In genomic region chr5:172868924-172869565, GRCh38 we compare ENCODE assay signal across 9 cellular contexts. TPM values are rescaled to one million over a fixed set of nuclear protein-coding genes. Genes with fewer than 3 reads are reported as not detected.
DNase-seq lines count a peak whose midpoint lies in the region; ATAC-seq, FAIRE-seq and TF ChIP-seq lines count a peak whose summit lies in the region.
"Had no signal": no experiment of that assay in that cellular context is flagged by ENCODE, and none has a peak within 500 bp of the region (broad histone marks: within the 10 kb centered on the region; RNA-seq: fewer than 3 reads in every experiment).

No MANE protein-coding gene starts in this region.

- peaks cover 15% of the 10 kb centered on the region for H3K4me1 Mint-ChIP-seq in CD4-positive, alpha-beta T cell (ENCODE audit: low read depth)

- H3K27ac ChIP-seq in ascending aorta: peak overlapping the region; percentile 99
- H3K27ac ChIP-seq in hepatocyte: peak overlapping the region; percentile 61
- peak overlapping the region; percentile 9 to 93 for H3K27ac ChIP-seq in small intestine (ENCODE audit: low read depth in 1 of 2, low read length in 1 of 2)
- H3K27ac ChIP-seq in CD4-positive, alpha-beta T cell (ENCODE audit: low read depth, low read length): no peak overlapping the region

- H4K20me1 ChIP-seq in hepatocyte (ENCODE audit: insufficient read depth, poor library complexity, severe bottlenecking): peaks cover 3% of the 10 kb centered on the region

- ATAC-seq in HG03432 (IDR thresholded peaks at IDR 0.05; ENCODE audit: unreplicated experiment): no peak
- no peak for ATAC-seq in CD4-positive, alpha-beta T cell (ENCODE audit: poor library complexity)

- peak overlapping the region; percentile 12 to 34 for H3K4me3 ChIP-seq in ascending aorta
- no peak overlapping the region for H3K4me3 ChIP-seq in hepatocyte
- H3K4me3 ChIP-seq in small intestine (ENCODE audit: low read depth in 1 of 2, low read length in 2 of 2): no peak overlapping the region

- H3K9me3 ChIP-seq in ascending aorta (no peaks in the 10 kb centered on the region), hepatocyte (ENCODE audit: low read depth) (no peaks in the 10 kb centered on the region), small intestine (ENCODE audit: control insufficient read depth, low read depth) (no peaks in the 10 kb centered on the region)
- H3K9me3 ChIP-seq in CD4-positive, alpha-beta T cell (ENCODE audit: control insufficient read depth, low read length): no peaks in the 10 kb centered on the region

- H2AFZ ChIP-seq in hepatocyte: no peak overlapping the region

- H3K36me3 ChIP-seq in ascending aorta: no peaks in the 10 kb centered on the region
- no peaks in the 10 kb centered on the region for H3K36me3 ChIP-seq in hepatocyte (replicated peaks; ENCODE audit: insufficient read depth, low read depth)
- H3K36me3 ChIP-seq in small intestine (ENCODE audit: control insufficient read depth in 2 of 2, insufficient read depth in 2 of 2, low read length in 2 of 2): no peaks in the 10 kb centered on the region

- POLR2A ChIA-PET in CD4-positive, alpha-beta T cell (lab: Charles Lee): interaction anchor here (0.6 kb wide), 1 partner anchor 96 kb away, joined by 3 read pairs; no protein-coding TSS in a partner anchor

- no peak overlapping the region for H3K27ac Mint-ChIP-seq in CD4-positive, alpha-beta T cell

- no peaks in the 10 kb centered on the region for H3K27me3 Mint-ChIP-seq in CD4-positive, alpha-beta T cell

- TF ChIP-seq CTCF in ascending aorta (IDR thresholded peaks at IDR 0.05): peak; percentile 44 to 56 (median 56)
- TF ChIP-seq CTCF in hepatocyte (IDR thresholded peaks at IDR 0.05; ENCODE audit: poor library complexity): no peak
- no peak for TF ChIP-seq CTCF in CD4-positive, alpha-beta T cell (IDR thresholded peaks at IDR 0.05)

- intact Hi-C loops in ascending aorta (cut with DNase I): loop anchor here (1.0 to 2.0 kb wide), 4 partner anchors 36 to 153 kb away; no protein-coding TSS in a partner anchor
- intact Hi-C loops in CD4-positive, alpha-beta T cell (cut with DNase I, micrococcal nuclease): no loop called here

- FAIRE-seq in small intestine (lab: Jason Lieb, UNC): no peak

- peaks cover 53% of the 10 kb centered on the region for H3K79me2 ChIP-seq in hepatocyte

- H3K4me3 Mint-ChIP-seq in CD4-positive, alpha-beta T cell: no peak overlapping the region

- WGBS in hepatocyte (ENCODE audit: low lambda C conversion rate, missing lambda C conversion rate): 80% methylated on average over 10 of the region's 10 CpGs
- 58 to 77% (median 75%) methylated on average over 10 of the region's 10 CpGs for WGBS in small intestine, 3 donors

- no peaks in the 10 kb centered on the region for H3K9me3 Mint-ChIP-seq in CD4-positive, alpha-beta T cell

- H3K36me3 Mint-ChIP-seq in CD4-positive, alpha-beta T cell (ENCODE audit: low read depth): no peaks in the 10 kb centered on the region

- no peaks in the 10 kb centered on the region for H3K27me3 ChIP-seq in ascending aorta
- no peaks in the 10 kb centered on the region for H3K27me3 ChIP-seq in hepatocyte
- no peaks in the 10 kb centered on the region for H3K27me3 ChIP-seq in small intestine (ENCODE audit: control insufficient read depth in 2 of 2, insufficient read depth in 2 of 2, low read length in 2 of 2)
- H3K27me3 ChIP-seq in CD4-positive, alpha-beta T cell (ENCODE audit: control insufficient read depth, insufficient read depth, low read length): no peaks in the 10 kb centered on the region

- DNase-seq in GM04503 (ENCODE audit: low read depth) (peak; percentile 87), ascending aorta (ENCODE audit: low spot score in 2 of 2) (peak; percentile 83 to 98), hepatocyte (ENCODE audit: low spot score) (no peak), small intestine (no peak), NCI-H1694 treated with DMSO at 0.1 percent for 48 hours (lab: John Stamatoyannopoulos, UW) (no peak), SKM-1 treated with dmso at 0.1 percent for 144 hours (lab: John Stamatoyannopoulos, UW; ENCODE audit: unreplicated experiment) (no peak)
- DNase-seq in CD4-positive, alpha-beta T cell: no peak
- DNase-seq: activated gamma-delta T cell had no signal

- H3K4me1 ChIP-seq in ascending aorta: peaks cover 47 to 80% of the 10 kb centered on the region in 2 donors
- peaks cover 20% of the 10 kb centered on the region for H3K4me1 ChIP-seq in hepatocyte (ENCODE audit: insufficient read depth)
- peaks cover 0 to 10% of the 10 kb centered on the region in 2 donors for H3K4me1 ChIP-seq in small intestine (ENCODE audit: control insufficient read depth in 2 of 2, insufficient read depth in 1 of 2, low read depth in 1 of 2, low read length in 1 of 2)

- no peak overlapping the region for H3K4me2 ChIP-seq in hepatocyte

- CTCF ChIA-PET in CD4-positive, alpha-beta T cell (lab: Charles Lee): no interaction called here

- no peaks in the 10 kb centered on the region for H3K9me2 ChIP-seq in hepatocyte (replicated peaks; ENCODE audit: insufficient read depth)

RNA-seq across cellular contexts. Expression of gene ERGIC1, which starts 35.0 kb away (rescaled TPM):
- total RNA-seq in ascending aorta: 184 TPM
- 105 and 107 TPM in 2 replicates for total RNA-seq in hepatocyte
- 30.1 and 39.1 TPM in 2 replicates for polyA plus RNA-seq in hepatocyte
- 100 to 1,000 TPM in 1 of 3 donors, 10 to 100 TPM in 2; 58.1 to 127 (median 64.2) TPM for polyA plus RNA-seq in small intestine
- total RNA-seq in CD4-positive, alpha-beta T cell: 10 to 100 TPM; 51.0 to 52.4 TPM

Comparison
In these comparisons a context has a peak if more than half of its experiments do, and no peak if none do; other contexts are left out.
1. DNase-seq: peak in GM04503 (single experiment) and ascending aorta (2 of 2); none in hepatocyte (single experiment), small intestine (single experiment), NCI-H1694 treated with DMSO at 0.1 percent for 48 hours (single experiment), SKM-1 treated with dmso at 0.1 percent for 144 hours (single experiment) and CD4-positive, alpha-beta T cell (0 of 10).
2. H3K4me3 ChIP-seq: peak in ascending aorta (2 of 2); none in hepatocyte (single experiment) and small intestine (0 of 2).
3. CTCF ChIP-seq: peak in ascending aorta (3 of 3); none in hepatocyte (single experiment) and CD4-positive, alpha-beta T cell (single experiment).